1 cellular context compared by ENCODE assay signal in genomic region chr22:38989461-38989860, GRCh38.
TF ChIP-seq lines count a peak whose summit lies in the region.

No MANE protein-coding gene starts in this region.

TF ChIP-seq in HepG2, 621 proteins besides CTCF, POLR2A, EP300 and RAD21:
- TF ChIP-seq ZNF670 (CRISPR knock-in tag; IDR thresholded peaks at IDR 0.05; ENCODE audit: borderline replicate concordance) (no peak), YEATS4 (CRISPR knock-in tag; IDR thresholded peaks at IDR 0.05; ENCODE audit: borderline replicate concordance) (no peak), ZNF292 (CRISPR knock-in tag; IDR thresholded peaks at IDR 0.05; ENCODE audit: borderline replicate concordance, low read depth) (no peak), ZNF770 (CRISPR knock-in tag; IDR thresholded peaks at IDR 0.05) (no peak), PCBP2 (optimal IDR thresholded peaks at IDR 0.05; ENCODE audit: low read depth, low read length, poor library complexity, severe bottlenecking) (no peak), DNMT3B (CRISPR knock-in tag; conservative IDR thresholded peaks at IDR 0.05) (no peak), FUBP1 (CRISPR knock-in tag; IDR thresholded peaks at IDR 0.05; ENCODE audit: borderline replicate concordance) (no peak), ZNF83 (CRISPR knock-in tag; IDR thresholded peaks at IDR 0.05; ENCODE audit: borderline replicate concordance) (no peak), ZNF44 (CRISPR knock-in tag; IDR thresholded peaks at IDR 0.05) (no peak), ATAD3A (CRISPR knock-in tag; IDR thresholded peaks at IDR 0.05) (no peak), ZNF510 (CRISPR knock-in tag; IDR thresholded peaks at IDR 0.05; ENCODE audit: low read depth) (no peak), ZBTB3 (CRISPR knock-in tag; IDR thresholded peaks at IDR 0.05; ENCODE audit: borderline replicate concordance, low read depth) (no peak), ZNF879 (CRISPR knock-in tag; IDR thresholded peaks at IDR 0.05) (no peak), NFATC3 (CRISPR knock-in tag; IDR thresholded peaks at IDR 0.05) (no peak), ZNF260 (CRISPR knock-in tag; IDR thresholded peaks at IDR 0.05; ENCODE audit: borderline replicate concordance, low read depth) (no peak), CCAR2 (optimal IDR thresholded peaks at IDR 0.05; ENCODE audit: low read depth, low read length) (no peak), HDAC2 (CRISPR knock-in tag; IDR thresholded peaks at IDR 0.05) (no peak), TCF7 (IDR thresholded peaks at IDR 0.05; ENCODE audit: low read depth) (no peak)
